ENCODE assay signal across 1 cellular context in genomic region chr7:47329320-47329926, GRCh38.
TF ChIP-seq lines count a peak whose summit lies in the region.

No MANE protein-coding gene starts in this region.

TF ChIP-seq in endothelial cell of umbilical vein, 7 proteins besides CTCF, POLR2A, EP300 and RAD21:
- TF ChIP-seq MYC (IDR thresholded peaks at IDR 0.05; ENCODE audit: low read depth, low read length), result no peak
- TF ChIP-seq GATA2 (IDR thresholded peaks at IDR 0.05; ENCODE audit: insufficient read depth, insufficient read length, low read depth, low read length), result no peak
- no peak for TF ChIP-seq EZH2 (IDR thresholded peaks at IDR 0.05; ENCODE audit: borderline replicate concordance, low read depth, low read length, severe bottlenecking)
- TF ChIP-seq JUN (IDR thresholded peaks at IDR 0.05; ENCODE audit: borderline replicate concordance, insufficient read depth, insufficient read length, low read depth), result no peak
- no peak for TF ChIP-seq POLR2AphosphoS5 (IDR thresholded peaks at IDR 0.05; ENCODE audit: insufficient read depth, low read depth, low read length)
- TF ChIP-seq, protein P1, sequence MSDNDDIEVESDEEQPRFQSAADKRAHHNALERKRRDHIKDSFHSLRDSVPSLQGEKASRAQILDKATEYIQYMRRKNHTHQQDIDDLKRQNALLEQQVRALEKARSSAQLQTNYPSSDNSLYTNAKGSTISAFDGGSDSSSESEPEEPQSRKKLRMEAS (IDR thresholded peaks at IDR 0.05; ENCODE audit: insufficient read depth, insufficient read length), result no peak
- TF ChIP-seq FOS (IDR thresholded peaks at IDR 0.05; ENCODE audit: borderline replicate concordance, insufficient read depth, low read length), result no peak
